ENCODE assay signal across 8 cellular contexts in genomic region chr7:66591801-66592596, GRCh38. TPM values are rescaled to one million over a fixed set of nuclear protein-coding genes. Genes with fewer than 3 reads are reported as not detected.
DNase-seq lines count a peak whose midpoint lies in the region; ATAC-seq, FAIRE-seq and TF ChIP-seq lines count a peak whose summit lies in the region.

No MANE protein-coding gene starts in this region.

- H3K9me3 ChIP-seq in BLaER1 (peaks cover 8% of the 10 kb centered on the region; the same call in 1 of the 2 replicates), HepG2 (ENCODE audit: low read length) (no peaks in the 10 kb centered on the region)

- in situ Hi-C loops in HepG2 (cut with HindIII; ENCODE audit: extremely low pct_ligation_motif_present, low pct_unique_long_range_greater_than_20kb): no loop called here

- intact Hi-C loops in dendritic cell treated with granulocyte-macrophage colony-stimulating factor and Interleukin-4, amounts not matched to agents 40 ng/mL and 50 ng/mL, for 4 days (cut with micrococcal nuclease): loop anchor here (1.0 to 5.0 kb wide), 4 partner anchors 36 to 100 kb away; partner anchors contain the start of gene KCTD7
- intact Hi-C loops in HepG2 (cut with micrococcal nuclease; ENCODE audit: unreplicated experiment): loop anchor here (5.0 kb wide), 1 partner anchor 35 kb away; the partner anchor contains the start of gene KCTD7

- H3K27ac Mint-ChIP-seq in dendritic cell treated with granulocyte-macrophage colony-stimulating factor and Interleukin-4, amounts not matched to agents 40 ng/mL and 50 ng/mL, for 4 days: peak overlapping the region; percentile 93

- ATAC-seq in HG03457 (IDR thresholded peaks at IDR 0.05; ENCODE audit: unreplicated experiment): peak; percentile 92
- peak; percentile 97 for ATAC-seq in HepG2

- CTCF ChIA-PET in HepG2 (lab: Yijun Ruan, JAX; ENCODE audit: low intra/inter-chr PET ratio, low total read pairs): no interaction called here

- H3K4me1 ChIP-seq in BLaER1: peaks cover 30% of the 10 kb centered on the region
- peaks cover 54% of the 10 kb centered on the region for H3K4me1 ChIP-seq in HepG2 (ENCODE audit: insufficient read depth, low read length)

- H4K20me1 ChIP-seq in BLaER1 (peaks cover 49% of the 10 kb centered on the region), HepG2 (ENCODE audit: insufficient read depth, low read length) (peaks cover 13% of the 10 kb centered on the region)

- peaks cover 7% of the 10 kb centered on the region for H3K27me3 Mint-ChIP-seq in dendritic cell treated with granulocyte-macrophage colony-stimulating factor and Interleukin-4, amounts not matched to agents 40 ng/mL and 50 ng/mL, for 4 days

- peak; percentile 29 for TF ChIP-seq CTCF in HepG2 (CRISPR knock-in tag; IDR thresholded peaks at IDR 0.05)

- peak overlapping the region; percentile 83 for H3K27ac ChIP-seq in BLaER1
- peak overlapping the region; percentile 79 for H3K27ac ChIP-seq in HepG2 (ENCODE audit: extremely low read length, insufficient read depth, low read length)

- FAIRE-seq in HepG2 (lab: Jason Lieb, UNC): peak; percentile 96

- WGBS in HepG2 (ENCODE audit: low lambda C conversion rate): 0% methylated on average over 10 of the region's 83 CpGs

- no peak for TF ChIP-seq EP300 in HepG2 (IDR thresholded peaks at IDR 0.05; ENCODE audit: low read depth in 2 of 2, low read length in 2 of 2)
- no peak for TF ChIP-seq EP300 in HepG2 (CRISPR knock-in tag; IDR thresholded peaks at IDR 0.05; ENCODE audit: borderline replicate concordance)

- H3K9me3 Mint-ChIP-seq in dendritic cell treated with granulocyte-macrophage colony-stimulating factor and Interleukin-4, amounts not matched to agents 40 ng/mL and 50 ng/mL, for 4 days: no peaks in the 10 kb centered on the region

- peaks cover 37% of the 10 kb centered on the region for H3K36me3 Mint-ChIP-seq in dendritic cell treated with granulocyte-macrophage colony-stimulating factor and Interleukin-4, amounts not matched to agents 40 ng/mL and 50 ng/mL, for 4 days (ENCODE audit: low read depth)

- H3K4me3 ChIP-seq in BLaER1 (peak overlapping the region; percentile 92), HepG2 (replicated peaks in 1 of 3; ENCODE audit: insufficient read depth in 1 of 3, low read depth in 2 of 3, low read length in 3 of 3) (peak overlapping the region; percentile 90 to 98 (median 98))

- TF ChIP-seq POLR2A in HepG2 (IDR thresholded peaks at IDR 0.05; ENCODE audit: insufficient read depth in 1 of 2, low read depth in 2 of 2, low read length in 2 of 2): peak; percentile 92 to 94

- H3K4me2 ChIP-seq in BLaER1 (peak overlapping the region; percentile 93), HepG2 (ENCODE audit: low read depth, low read length) (peak overlapping the region; percentile 82)

- no TSS peak for BruUV-seq in HepG2 (replicated peaks; lab: Mats Ljungman, UMichigan)

- H3K4me3 Mint-ChIP-seq in dendritic cell treated with granulocyte-macrophage colony-stimulating factor and Interleukin-4, amounts not matched to agents 40 ng/mL and 50 ng/mL, for 4 days: peak overlapping the region; percentile 87

- H3K79me2 ChIP-seq in HepG2 (ENCODE audit: insufficient read depth, low read length): peaks cover 49% of the 10 kb centered on the region

- POLR2A ChIA-PET in HepG2 (lab: Yijun Ruan, JAX): interaction anchor here (0.7 to 1.0 kb wide), 2 partner anchors 10 to 63 kb away, joined by 3 to 5 read pairs; no protein-coding TSS in a partner anchor

- H3K27me3 ChIP-seq in BLaER1: no peaks in the 10 kb centered on the region
- H3K27me3 ChIP-seq in HepG2 (ENCODE audit: control insufficient read depth in 1 of 2, insufficient read depth in 2 of 2, low read length in 2 of 2): no peaks in the 10 kb centered on the region

- H3K36me3 ChIP-seq in BLaER1 (peaks cover 11% of the 10 kb centered on the region), HepG2 (replicated peaks in 1 of 2; ENCODE audit: control insufficient read depth in 1 of 2, insufficient read depth in 2 of 2, low read length in 2 of 2) (no peaks in the 10 kb centered on the region; a peak in 1 of 5 replicates)

- TF ChIP-seq RAD21 in HepG2 (CRISPR knock-in tag; IDR thresholded peaks at IDR 0.05): no peak

- DNase-seq in GM19240 (ENCODE audit: insufficient read length, low spot score) (peak; percentile 89), NCI-H524 (lab: John Stamatoyannopoulos, UW) (peak; percentile 74 to 83), HepG2 (ENCODE audit: low spot score) (peak; percentile 91)
- DNase-seq in activated CD4-positive, alpha-beta T cell treated with anti-CD3 and anti-CD28 coated beads, Interleukin-2, amount 50 U/mL, for 1 hour: peak; percentile 88
- DNase-seq in stimulated activated CD4-positive, alpha-beta T cell treated with anti-CD3 and anti-CD28 coated beads, Interleukin-2, amount 100 ng/mL, for 48 hours: peak; percentile 84 to 87

- peak overlapping the region; percentile 92 for H3K9ac ChIP-seq in BLaER1
- H3K9ac ChIP-seq in HepG2 (ENCODE audit: insufficient read depth, low read depth, low read length): peak overlapping the region; percentile 94

- H2AFZ ChIP-seq in HepG2 (ENCODE audit: low read length): no peak overlapping the region

- peaks cover 42% of the 10 kb centered on the region for H3K4me1 Mint-ChIP-seq in dendritic cell treated with granulocyte-macrophage colony-stimulating factor and Interleukin-4, amounts not matched to agents 40 ng/mL and 50 ng/mL, for 4 days (ENCODE audit: low read depth)

TF ChIP-seq in HepG2, 621 proteins besides CTCF, POLR2A, EP300 and RAD21 (continues in another document):
- TF ChIP-seq SRSF9 (IDR thresholded peaks at IDR 0.05; ENCODE audit: borderline replicate concordance, insufficient read depth, low read depth, low read length, poor library complexity, severe bottlenecking) (no peak), IKZF4 (CRISPR knock-in tag; IDR thresholded peaks at IDR 0.05; ENCODE audit: borderline replicate concordance, low read depth, not compliant biosample characterization) (peak; percentile 78), ZMAT5 (CRISPR knock-in tag; IDR thresholded peaks at IDR 0.05; ENCODE audit: borderline replicate concordance, low read depth) (no peak), BORCS8-MEF2B (CRISPR knock-in tag; IDR thresholded peaks at IDR 0.05) (peak; percentile 49; the same call in 1 of the 2 replicates), ZNF878 (CRISPR knock-in tag; IDR thresholded peaks at IDR 0.05) (no peak; the same call in 1 of the 2 replicates), CSRNP2 (CRISPR knock-in tag; conservative IDR thresholded peaks at IDR 0.05; ENCODE audit: low read depth) (no peak), ZBTB7A (CRISPR knock-in tag; IDR thresholded peaks at IDR 0.05) (no peak), ZNF484 (CRISPR knock-in tag; IDR thresholded peaks at IDR 0.05; ENCODE audit: borderline replicate concordance, low read depth) (no peak), HHEX (CRISPR knock-in tag; IDR thresholded peaks at IDR 0.05) (no peak), ATF7-NPFF (CRISPR knock-in tag; IDR thresholded peaks at IDR 0.05; ENCODE audit: low read depth) (peak; percentile 93), ELF4 (CRISPR knock-in tag; IDR thresholded peaks at IDR 0.05; ENCODE audit: borderline replicate concordance) (no peak), NCOA1 (CRISPR knock-in tag; IDR thresholded peaks at IDR 0.05) (no peak), POLR2AphosphoS2 (IDR thresholded peaks at IDR 0.05; ENCODE audit: low read depth, low read length) (no peak), ZNF101 (CRISPR knock-in tag; IDR thresholded peaks at IDR 0.05; ENCODE audit: borderline replicate concordance, low read depth) (no peak)

RNA-seq across cellular contexts. Expression of gene KCTD7, which starts 36.7 kb away (rescaled TPM):
- 7.3 and 7.7 TPM in 2 replicates for total RNA-seq in HepG2 (2016; rRNA removed; fragmentation: Illumina TruSeq; extraction: Trizol)
- total RNA-seq in HepG2 (2016; cell fraction: cytosol; rRNA removed; fragmentation: Illumina TruSeq; extraction: Trizol; ENCODE audit: low read depth): 2.4 and 3.2 TPM in 2 replicates
- 7.3 and 7.8 TPM in 2 replicates for total RNA-seq in HepG2 (2016; cell fraction: insoluble cytoplasmic fraction; rRNA removed; fragmentation: Illumina TruSeq; extraction: Trizol)
- total RNA-seq in HepG2 (2016; cell fraction: membrane; rRNA removed; fragmentation: Illumina TruSeq; extraction: Trizol): 6.7 and 7.6 TPM in 2 replicates
- total RNA-seq in HepG2 (2016; cell fraction: nucleus; rRNA removed; fragmentation: Illumina TruSeq; extraction: Trizol): 6.7 and 8.8 TPM in 2 replicates
- 13.5 and 17.3 TPM in 2 replicates for polyA plus RNA-seq in HepG2 (2011; rRNA removed)
- polyA plus RNA-seq in HepG2 (2011; cell fraction: cytosol; rRNA removed): 10.1 and 11.5 TPM in 2 replicates
- polyA plus RNA-seq in HepG2 (2011; cell fraction: nucleus; rRNA removed): 42.5 and 49.3 TPM in 2 replicates
- polyA plus RNA-seq in HepG2 (2012): 7.8 and 8.2 TPM in 2 replicates
- polyA plus RNA-seq in HepG2 (2016; cell fraction: cytosol; fragmentation: Illumina TruSeq; extraction: Trizol; ENCODE audit: low read depth): 3.2 and 3.4 TPM in 2 replicates
- polyA plus RNA-seq in HepG2 (2016; cell fraction: insoluble cytoplasmic fraction; fragmentation: Illumina TruSeq; extraction: Trizol; ENCODE audit: low read depth): 7.2 and 8.3 TPM in 2 replicates
- 5.2 and 5.4 TPM in 2 replicates for polyA plus RNA-seq in HepG2 (2016; cell fraction: membrane; fragmentation: Illumina TruSeq; extraction: Trizol; ENCODE audit: low read depth)
- 13.1 and 16.6 TPM in 2 replicates for polyA plus RNA-seq in HepG2 (2016; cell fraction: nucleus; fragmentation: Illumina TruSeq; extraction: Trizol; ENCODE audit: insufficient read depth, low read depth)
- 18.1 and 37.2 TPM in 2 replicates for polyA minus RNA-seq in HepG2 (2011; rRNA and poly(A)+ RNA removed; ENCODE audit: low replicate concordance)
- 6.1 and 7.2 TPM in 2 replicates for polyA minus RNA-seq in HepG2 (2011; cell fraction: cytosol; rRNA and poly(A)+ RNA removed)
- 15.7 and 20.1 TPM in 2 replicates for polyA minus RNA-seq in HepG2 (2011; cell fraction: nucleus; rRNA and poly(A)+ RNA removed)

Comparison
In these comparisons a context has a peak if more than half of its experiments do, and no peak if none do; other contexts are left out.
1. Peak in every context shown above with its lines: DNase-seq, ATAC-seq, H3K4me3 ChIP-seq and H3K27ac ChIP-seq.